ENCODE assay signal across 12 cellular contexts in the genomic region with DNA sequence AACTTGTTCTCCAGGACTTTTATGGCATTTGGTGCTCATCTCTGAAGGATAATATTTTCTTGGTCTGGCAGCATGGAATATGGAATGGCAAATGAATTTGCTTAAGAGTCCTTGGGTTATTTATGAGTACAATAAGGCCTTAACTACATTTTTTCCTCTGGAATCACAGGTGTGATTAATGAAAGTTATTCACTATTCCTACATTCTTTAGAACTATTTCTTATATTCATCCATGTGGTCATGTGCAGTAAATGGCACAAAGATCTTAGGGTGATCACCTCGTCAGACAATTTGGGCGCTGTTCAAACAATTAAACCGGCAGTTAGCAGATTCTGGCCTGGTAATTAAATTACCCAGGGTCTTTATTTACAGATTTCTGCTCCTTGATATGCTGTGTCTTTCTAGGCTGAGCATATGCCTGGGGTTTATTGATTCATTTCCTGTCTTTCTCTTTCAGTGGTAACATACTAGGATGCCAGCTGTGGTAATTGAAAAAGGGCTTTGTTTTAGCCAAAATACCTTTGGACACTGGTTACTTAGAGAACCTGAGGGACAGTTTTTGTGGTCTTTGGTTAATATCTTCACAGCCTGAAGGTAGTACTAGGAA. TPM values are rescaled to one million over a fixed set of nuclear protein-coding genes. Genes with fewer than 3 reads are reported as not detected.
DNase-seq lines count a peak whose midpoint lies in the region; ATAC-seq and TF ChIP-seq lines count a peak whose summit lies in the region.
"Had no signal": no experiment of that assay in that cellular context is flagged by ENCODE, and none has a peak within 500 bp of the region (broad histone marks: within the 10 kb centered on the region; RNA-seq: fewer than 3 reads in every experiment).

No MANE protein-coding gene starts in this region.

- intact Hi-C loops in esophagus squamous epithelium (cut with DNase I): no loop called here

- H3K4me3 Mint-ChIP-seq in stimulated activated effector memory CD8-positive, alpha-beta T cell treated with anti-CD3 and anti-CD28 coated beads, Interleukin-12 subunit alpha, Interleukin-12 subunit beta, amount 100 ng/mL, for 72 hours: no peak overlapping the region
- H3K4me3 Mint-ChIP-seq: dendritic cell treated with granulocyte-macrophage colony-stimulating factor and Interleukin-4, amounts not matched to agents 40 ng/mL and 50 ng/mL, for 4 days had no signal

- no peak overlapping the region for H3K4me3 ChIP-seq in esophagus squamous epithelium
- no peak overlapping the region for H3K4me3 ChIP-seq in effector memory CD4-positive, alpha-beta T cell (ENCODE audit: insufficient read depth, low read depth, low read length, poor library complexity, severe bottlenecking)

- H3K4me1 ChIP-seq in esophagus squamous epithelium: peaks cover 0 to 39% (median 5%) of the 10 kb centered on the region in 3 donors
- H3K4me1 ChIP-seq in effector memory CD4-positive, alpha-beta T cell (ENCODE audit: control insufficient read depth, insufficient read depth, low read length, poor library complexity, severe bottlenecking): no peaks in the 10 kb centered on the region

- no peaks in the 10 kb centered on the region for H3K36me3 ChIP-seq in esophagus squamous epithelium
- no peaks in the 10 kb centered on the region for H3K36me3 ChIP-seq in effector memory CD4-positive, alpha-beta T cell (ENCODE audit: control insufficient read depth, insufficient read depth, low read length)

- TF ChIP-seq POLR2A in esophagus squamous epithelium (IDR thresholded peaks at IDR 0.05): no peak

- no peak for TF ChIP-seq CTCF in esophagus squamous epithelium (IDR thresholded peaks at IDR 0.05)

- no peaks in the 10 kb centered on the region for H3K9me3 ChIP-seq in esophagus squamous epithelium
- H3K9me3 ChIP-seq in effector memory CD4-positive, alpha-beta T cell (ENCODE audit: control insufficient read depth, low read length): no peaks in the 10 kb centered on the region

- H3K4me1 Mint-ChIP-seq in stimulated activated effector memory CD8-positive, alpha-beta T cell treated with anti-CD3 and anti-CD28 coated beads, Interleukin-12 subunit alpha, Interleukin-12 subunit beta, amount 100 ng/mL, for 72 hours: peaks cover 35% of the 10 kb centered on the region

- peak; percentile 14 for DNase-seq in DMS153 treated with DMSO at 0.1 percent for 48 hours (lab: John Stamatoyannopoulos, UW; ENCODE audit: unreplicated experiment)
- DNase-seq in DMS153 (lab: John Stamatoyannopoulos, UW): no peak
- DNase-seq in RPMI7951 (ENCODE audit: low read depth): peak; percentile 84
- no peak for DNase-seq in esophagus squamous epithelium (lab: John Stamatoyannopoulos, UW)
- no peak for DNase-seq in stimulated activated effector memory CD8-positive, alpha-beta T cell treated with anti-CD3 and anti-CD28 coated beads, Interleukin-12 subunit alpha, Interleukin-12 subunit beta, amount 100 ng/mL, for 72 hours (ENCODE audit: low spot score in 2 of 2)
- no peak for DNase-seq in LoVo (ENCODE audit: low spot score)
- DNase-seq in NCI-H2196 (lab: John Stamatoyannopoulos, UW; ENCODE audit: unreplicated experiment): no peak
- no peak for DNase-seq in effector memory CD4-positive, alpha-beta T cell
- DNase-seq: activated CD4-positive, CD25-positive, alpha-beta regulatory T cell; left ventricle myocardium superior; NCI-H1930 had no signal

- peaks cover 7% of the 10 kb centered on the region for H3K36me3 Mint-ChIP-seq in stimulated activated effector memory CD8-positive, alpha-beta T cell treated with anti-CD3 and anti-CD28 coated beads, Interleukin-12 subunit alpha, Interleukin-12 subunit beta, amount 100 ng/mL, for 72 hours

- H3K27ac Mint-ChIP-seq in stimulated activated effector memory CD8-positive, alpha-beta T cell treated with anti-CD3 and anti-CD28 coated beads, Interleukin-12 subunit alpha, Interleukin-12 subunit beta, amount 100 ng/mL, for 72 hours: no peak overlapping the region
- H3K27ac Mint-ChIP-seq: dendritic cell treated with granulocyte-macrophage colony-stimulating factor and Interleukin-4, amounts not matched to agents 40 ng/mL and 50 ng/mL, for 4 days had no signal

- H3K27me3 ChIP-seq in esophagus squamous epithelium: no peaks in the 10 kb centered on the region
- no peaks in the 10 kb centered on the region for H3K27me3 ChIP-seq in effector memory CD4-positive, alpha-beta T cell (replicated peaks; ENCODE audit: control insufficient read depth, insufficient read depth, low read length, poor library complexity, severe bottlenecking)

- H3K27ac ChIP-seq in esophagus squamous epithelium: peak overlapping the region in 3 of 4 donors; percentile 5 to 71 (median 28)
- H3K27ac ChIP-seq in effector memory CD4-positive, alpha-beta T cell (ENCODE audit: insufficient read depth, low read length, poor library complexity, severe bottlenecking): no peak overlapping the region

- WGBS in esophagus squamous epithelium, 2 donors: 35 to 47% methylated on average over 3 of the region's 3 CpGs

- H3K9me3 Mint-ChIP-seq in stimulated activated effector memory CD8-positive, alpha-beta T cell treated with anti-CD3 and anti-CD28 coated beads, Interleukin-12 subunit alpha, Interleukin-12 subunit beta, amount 100 ng/mL, for 72 hours: no peaks in the 10 kb centered on the region
- H3K9me3 Mint-ChIP-seq: dendritic cell treated with granulocyte-macrophage colony-stimulating factor and Interleukin-4, amounts not matched to agents 40 ng/mL and 50 ng/mL, for 4 days had no signal

- ATAC-seq in stimulated activated effector memory CD8-positive, alpha-beta T cell treated with anti-CD3 and anti-CD28 coated beads, Interleukin-12 subunit alpha, Interleukin-12 subunit beta, amount 100 ng/mL, for 72 hours: peak; percentile 71
- ATAC-seq: left ventricle myocardium superior had no signal

RNA-seq across cellular contexts. Expression of a gene that starts 31.6 kb away (rescaled TPM):
- 17.1 and 17.3 TPM in 2 replicates for total RNA-seq in RPMI7951 (2014; rRNA removed; shearing (Covaris generic))
- 10 to 100 TPM in 1 of 4 donors, 1 to 10 TPM in 3; 6.1 to 24.3 (median 9.5) TPM for total RNA-seq in esophagus squamous epithelium

Comparison
In these comparisons a context has a peak if more than half of its experiments do, and no peak if none do; other contexts are left out.
1. DNase-seq: peak in DMS153 treated with DMSO at 0.1 percent for 48 hours (single experiment) and RPMI7951 (single experiment); none in DMS153 (single experiment), esophagus squamous epithelium (single experiment), stimulated activated effector memory CD8-positive, alpha-beta T cell treated with anti-CD3 and anti-CD28 coated beads, Interleukin-12 subunit alpha, Interleukin-12 subunit beta, amount 100 ng/mL, for 72 hours (0 of 2), LoVo (single experiment), NCI-H2196 (single experiment) and effector memory CD4-positive, alpha-beta T cell (0 of 3).